In the genomic region with DNA sequence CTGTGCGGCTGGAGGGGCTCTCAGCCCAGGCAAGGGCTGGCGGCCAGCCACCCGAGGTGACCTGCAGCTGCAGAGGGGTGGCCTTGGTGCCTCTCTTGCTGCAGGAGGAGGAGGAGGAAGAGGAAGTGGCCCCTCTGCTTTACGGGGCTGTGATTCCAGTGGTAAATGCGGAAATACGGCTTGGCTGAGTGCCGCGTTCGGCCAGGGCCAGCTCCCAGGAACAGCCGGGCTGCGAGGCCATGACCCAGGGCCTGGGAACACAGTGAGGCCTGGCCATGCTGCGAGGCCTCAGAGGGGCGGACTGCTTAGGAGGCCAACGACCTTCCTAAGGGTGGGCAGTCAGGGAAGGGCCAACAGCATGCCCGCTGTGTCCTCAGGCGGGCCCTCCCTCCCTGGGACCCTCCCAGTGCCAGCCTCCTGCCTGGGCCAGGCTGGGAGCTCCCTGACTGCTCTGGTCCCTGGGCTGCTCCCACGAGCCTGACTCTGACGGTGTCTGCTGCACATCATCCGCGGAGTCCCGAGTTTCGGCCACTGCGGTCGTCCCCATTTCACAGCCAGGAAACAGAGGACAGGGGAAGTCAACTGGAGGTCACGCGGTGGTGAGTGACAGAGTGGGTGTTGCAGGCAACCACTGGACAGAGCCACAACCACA, we compare ENCODE assay signal across 10 cellular contexts. TPM values are rescaled to one million over a fixed set of nuclear protein-coding genes. Genes with fewer than 3 reads are reported as not detected.
DNase-seq lines count a peak whose midpoint lies in the region; ATAC-seq and TF ChIP-seq lines count a peak whose summit lies in the region.
"Had no signal": no experiment of that assay in that cellular context is flagged by ENCODE, and none has a peak within 500 bp of the region (broad histone marks: within the 10 kb centered on the region; RNA-seq: fewer than 3 reads in every experiment).

No MANE protein-coding gene starts in this region.

- H3K27ac ChIP-seq in skeletal muscle tissue (ENCODE audit: low read depth, low read length) = peak overlapping the region; percentile 68
- no peak overlapping the region for H3K27ac ChIP-seq in brain microvascular endothelial cell

- H3K4me3 ChIP-seq in skeletal muscle tissue (ENCODE audit: low read length in 3 of 3) (no peak overlapping the region), brain microvascular endothelial cell (ENCODE audit: low read depth, low read length) (no peak overlapping the region)

- H3K9ac ChIP-seq in skeletal muscle tissue (ENCODE audit: low read depth in 1 of 3, low read length in 3 of 3) = peak overlapping the region; percentile 38 to 81 (median 62)

- DNase-seq in SKM-1 (lab: John Stamatoyannopoulos, UW; ENCODE audit: unreplicated experiment) = peak; percentile 84
- peak; percentile 67 for DNase-seq in left kidney (ENCODE audit: low read depth, low spot score)
- DNase-seq in DMS79 treated with DMSO at 0.1 percent for 48 hours (lab: John Stamatoyannopoulos, UW) = no peak
- no peak for DNase-seq in brain microvascular endothelial cell
- DNase-seq in NCI-H748 (lab: John Stamatoyannopoulos, UW; ENCODE audit: unreplicated experiment) = no peak
- DNase-seq in NCI-H1092 treated with DMSO at 0.1 percent for 48 hours (lab: John Stamatoyannopoulos, UW) = no peak
- DNase-seq: NCI-H69 had no signal

- in situ Hi-C loops in brain microvascular endothelial cell (cut with HindIII; ENCODE audit: low pct_ligation_motif_present, low sequenced_read_pairs) = loop anchor here (25.0 kb wide), 1 partner anchor 183 kb away; no protein-coding TSS in a partner anchor

- no peak for TF ChIP-seq CTCF in brain microvascular endothelial cell (IDR thresholded peaks at IDR 0.05; ENCODE audit: low read depth, low read length, missing control alignments)

- ATAC-seq in GM18505 (IDR thresholded peaks at IDR 0.05; ENCODE audit: unreplicated experiment) = no peak
- ATAC-seq: CD8-positive, alpha-beta T cell had no signal

- H3K27me3 ChIP-seq in skeletal muscle tissue (ENCODE audit: control insufficient read depth in 3 of 3, insufficient read depth in 3 of 3, low read length in 3 of 3) (no peaks in the 10 kb centered on the region), brain microvascular endothelial cell (replicated peaks) (no peaks in the 10 kb centered on the region)

- H3K4me1 ChIP-seq in skeletal muscle tissue (ENCODE audit: control insufficient read depth in 3 of 3, insufficient read depth in 3 of 3, low read length in 3 of 3) = peaks cover 6 to 20% (median 12%) of the 10 kb centered on the region in 3 donors

- TF ChIP-seq POLR2A in GM18505 (IDR thresholded peaks at IDR 0.05; ENCODE audit: borderline replicate concordance, extremely low read depth, insufficient read depth, insufficient read length) = peak; percentile 31

- H3K9me3 ChIP-seq in skeletal muscle tissue (ENCODE audit: control insufficient read depth in 3 of 3, low read length in 3 of 3) = no peaks in the 10 kb centered on the region

- H3K36me3 ChIP-seq in skeletal muscle tissue (ENCODE audit: control insufficient read depth in 3 of 3, insufficient read depth in 3 of 3, low read length in 3 of 3) (no peaks in the 10 kb centered on the region), brain microvascular endothelial cell (replicated peaks) (no peaks in the 10 kb centered on the region)

RNA-seq across cellular contexts. Expression of gene PPARA, which starts 20.8 kb away (rescaled TPM):
- total RNA-seq in skeletal muscle tissue = 18.8 TPM

Comparison
In these comparisons a context has a peak if more than half of its experiments do, and no peak if none do; other contexts are left out.
1. DNase-seq: peak in SKM-1 (single experiment) and left kidney (single experiment); none in DMS79 treated with DMSO at 0.1 percent for 48 hours (single experiment), brain microvascular endothelial cell (single experiment), NCI-H748 (single experiment) and NCI-H1092 treated with DMSO at 0.1 percent for 48 hours (single experiment).